8 cellular contexts compared by ENCODE assay signal in genomic region chr18:48922801-48923730, GRCh38. TPM values are rescaled to one million over a fixed set of nuclear protein-coding genes. Genes with fewer than 3 reads are reported as not detected.
DNase-seq lines count a peak whose midpoint lies in the region; ATAC-seq, FAIRE-seq and TF ChIP-seq lines count a peak whose summit lies in the region.

No MANE protein-coding gene starts in this region.

- intact Hi-C loops in pancreas (cut with DNase I), result no loop called here

- H3K27ac ChIP-seq in 22Rv1 (0 out of 2 replicates have a peak overlapping the region, but pooled peaks have one; percentile 94), pancreas (peak overlapping the region in 3 of 4 donors; percentile 13 to 58 (median 34))

- no peaks in the 10 kb centered on the region for H3K9me3 ChIP-seq in pancreas

- H3K27me3 ChIP-seq in pancreas, result no peaks in the 10 kb centered on the region

- 61 to 65% methylated on average over 19 to 21 of the region's 21 CpGs for WGBS in pancreas, 2 donors

- peak; percentile 80 for DNase-seq in HCEC 1CT
- DNase-seq in fibroblast of villous mesenchyme (ENCODE audit: low read depth), result peak; percentile 98
- no peak for DNase-seq in pancreas
- DNase-seq in inferior parietal cortex (ENCODE audit: extremely low spot score), result no peak

- no peak for TF ChIP-seq CTCF in 22Rv1 (IDR thresholded peaks at IDR 0.05)
- no peak for TF ChIP-seq CTCF in WI38 (IDR thresholded peaks at IDR 0.05; ENCODE audit: low read depth, low read length)
- no peak for TF ChIP-seq CTCF in fibroblast of villous mesenchyme (IDR thresholded peaks at IDR 0.05; ENCODE audit: insufficient read depth, low read depth, low read length)
- no peak for TF ChIP-seq CTCF in pancreas (IDR thresholded peaks at IDR 0.05)

- H3K4me3 ChIP-seq in WI38 (ENCODE audit: low read depth, low read length) (peak overlapping the region; percentile 47), fibroblast of villous mesenchyme (ENCODE audit: low read depth, low read length) (peak overlapping the region; percentile 31), pancreas (peak overlapping the region in 1 of 4 donors; percentile 20)

- FAIRE-seq in pancreas (lab: Jason Lieb, UNC), result no peak

- H3K36me3 ChIP-seq in pancreas, result no peaks in the 10 kb centered on the region

- peaks cover 0 to 32% (median 16%) of the 10 kb centered on the region in 3 donors for H3K4me1 ChIP-seq in pancreas

- ATAC-seq in pancreas, result peak; percentile 39 to 51 (median 49)
- no peak for ATAC-seq in GM18520 (IDR thresholded peaks at IDR 0.05; ENCODE audit: unreplicated experiment)
- ATAC-seq in GM18498 (IDR thresholded peaks at IDR 0.05; ENCODE audit: unreplicated experiment), result no peak

RNA-seq across cellular contexts. Expression of gene SMAD7, which starts 27.7 kb away (rescaled TPM):
- total RNA-seq in fibroblast of villous mesenchyme (28.9 and 32.9 TPM in 2 replicates), pancreas (10 to 100 TPM in 2 of 6 donors, 1 to 10 TPM in 4; 5.3 to 22.4 (median 6.8) TPM)
- polyA plus RNA-seq in pancreas, result 1 to 10 TPM; 4.2 to 8.2 TPM

Comparison
In these comparisons a context has a peak if more than half of its experiments do, and no peak if none do; other contexts are left out.
1. DNase-seq: peak in HCEC 1CT (single experiment) and fibroblast of villous mesenchyme (single experiment); none in pancreas (0 of 6) and inferior parietal cortex (single experiment).
2. ATAC-seq: peak in pancreas (4 of 4); none in GM18520 (single experiment) and GM18498 (single experiment).